9 cellular contexts compared by ENCODE assay signal in genomic region chr1:53278294-53278693, GRCh38. TPM values are rescaled to one million over a fixed set of nuclear protein-coding genes. Genes with fewer than 3 reads are reported as not detected.
A peak's percentile ranks its signal among the peaks of the same experiment; 100 is the strongest.
DNase-seq lines count a peak whose midpoint lies in the region; ATAC-seq and TF ChIP-seq lines count a peak whose summit lies in the region.
"Had no signal": no experiment of that assay in that cellular context is flagged by ENCODE, and none has a peak within 500 bp of the region (broad histone marks: within the 10 kb centered on the region; RNA-seq: fewer than 3 reads in every experiment).

No MANE protein-coding gene starts in this region.

- CTCF ChIA-PET in RWPE1 (lab: Yijun Ruan, JAX), result interaction anchor here (0.6 to 3.4 kb wide), 17 partner anchors 8 to 339 kb away, joined by 3 to 40 read pairs (median 4); no protein-coding TSS in a partner anchor

- H3K9me3 ChIP-seq in gastroesophageal sphincter, result no peaks in the 10 kb centered on the region

- no peaks in the 10 kb centered on the region for H3K4me1 ChIP-seq in gastroesophageal sphincter

- no peaks in the 10 kb centered on the region for H3K36me3 ChIP-seq in gastroesophageal sphincter

- ATAC-seq in gastroesophageal sphincter (peak; percentile 51), GM18858 (IDR thresholded peaks at IDR 0.05; ENCODE audit: unreplicated experiment) (no peak), GM21360 (IDR thresholded peaks at IDR 0.05; ENCODE audit: unreplicated experiment) (no peak)

- no peak overlapping the region for H3K4me3 ChIP-seq in AG09309 (ENCODE audit: control insufficient read depth, low read depth, low read length)
- H3K4me3 ChIP-seq in gastroesophageal sphincter, result no peak overlapping the region
- H3K4me3 ChIP-seq: skin epidermis had no signal

- WGBS in gastroesophageal sphincter (ENCODE audit: low coverage in 1 of 2), 2 donors, result 0 to 13% methylated on average over 7 to 8 of the region's 8 CpGs

- POLR2A ChIA-PET in RWPE1 (lab: Yijun Ruan, JAX; ENCODE audit: low non-redundant PET), result interaction anchor here (0.6 kb wide), 1 partner anchor 28 kb away, joined by 3 read pairs; no protein-coding TSS in a partner anchor

- DNase-seq in AG09309 (ENCODE audit: low read depth), result no peak
- DNase-seq in GM19238 (ENCODE audit: insufficient read length, low spot score), result peak; percentile 74
- peak; percentile 70 for DNase-seq in RWPE1 (ENCODE audit: low spot score)
- DNase-seq in activated T-helper 9 cell treated with anti-CD3 and anti-CD28 coated beads, Interleukin-2, amount 50 U/mL, for 16 hours (ENCODE audit: low read depth), result peak; percentile 60
- DNase-seq in retina, result peak; percentile 75

- H3K27ac ChIP-seq in RWPE1 (no peak overlapping the region), gastroesophageal sphincter (no peak overlapping the region)
- H3K27ac ChIP-seq: skin epidermis had no signal

- no peak for TF ChIP-seq POLR2A in gastroesophageal sphincter (IDR thresholded peaks at IDR 0.05)

- no peak for TF ChIP-seq EP300 in gastroesophageal sphincter (IDR thresholded peaks at IDR 0.05)

- TF ChIP-seq CTCF in AG09309 (IDR thresholded peaks at IDR 0.05; ENCODE audit: control insufficient read depth, insufficient read depth, low read depth, low read length, missing control alignments), result peak; percentile 86
- peak; percentile 87 for TF ChIP-seq CTCF in RWPE1 (conservative IDR thresholded peaks at IDR 0.05; ENCODE audit: low read depth)
- peak in 3 of 4 experiments; percentile 87 to 92 (median 90) for TF ChIP-seq CTCF in gastroesophageal sphincter (IDR thresholded peaks at IDR 0.05)

- H3K27me3 ChIP-seq in gastroesophageal sphincter, result peaks cover 17% of the 10 kb centered on the region

RNA-seq across cellular contexts. Expression of gene MAGOH, which starts 40.0 kb away (rescaled TPM):
- total RNA-seq in gastroesophageal sphincter, result 10 to 100 TPM; 30.2 to 49.4 (median 32.7) TPM

RNA-seq across cellular contexts. Expression of gene LRP8, which starts 49.6 kb away (rescaled TPM):
- total RNA-seq in gastroesophageal sphincter, result 1 to 10 TPM; 1.8 to 3.6 (median 2.2) TPM

RNA-seq across cellular contexts. Expression of gene CZIB, which starts 57.9 kb away (rescaled TPM):
- 100 to 1,000 TPM in 1 of 4 donors, 10 to 100 TPM in 3; 58.8 to 103 (median 84.4) TPM for total RNA-seq in gastroesophageal sphincter
